Comparison of ENCODE assay signal across 10 cellular contexts in the genomic region with DNA sequence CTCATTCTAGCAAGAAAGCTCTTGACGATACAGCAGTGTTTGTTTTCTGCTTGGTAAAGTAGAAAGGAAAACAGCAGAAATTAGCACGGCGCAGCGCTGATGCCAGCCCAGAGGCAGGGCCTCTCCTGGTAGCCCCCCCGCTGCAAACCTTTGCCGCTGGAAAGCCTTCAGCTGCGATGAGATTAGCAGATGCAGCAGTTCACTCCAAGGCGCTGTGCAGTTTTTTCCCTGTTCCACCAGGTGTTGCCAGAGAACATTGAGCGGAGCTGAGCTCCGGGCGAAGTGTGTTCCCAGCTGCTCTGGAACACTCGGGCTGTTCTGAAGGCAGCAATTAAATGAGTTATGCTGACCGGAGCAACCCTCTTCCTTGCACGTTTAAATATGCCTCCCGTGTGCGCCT.
A peak's percentile ranks its signal among the peaks of the same experiment; 100 is the strongest.
DNase-seq lines count a peak whose midpoint lies in the region; ATAC-seq and TF ChIP-seq lines count a peak whose summit lies in the region.
"Had no signal": no experiment of that assay in that cellular context is flagged by ENCODE, and none has a peak within 500 bp of the region (broad histone marks: within the 10 kb centered on the region; RNA-seq: fewer than 3 reads in every experiment).

No MANE protein-coding gene starts in this region.

- H3K4me3 Mint-ChIP-seq in brain, result peak overlapping the region in 1 of 5 experiments; percentile 31

- TF ChIP-seq EP300 in gastroesophageal sphincter (IDR thresholded peaks at IDR 0.05), result no peak

- peaks cover 48% of the 10 kb centered on the region for H3K4me1 Mint-ChIP-seq in brain

- ATAC-seq in gastroesophageal sphincter, result no peak

- peaks cover 0 to 7% (median 6%) of the 10 kb centered on the region in 5 experiments for H3K9me3 Mint-ChIP-seq in brain

- peaks cover 4% of the 10 kb centered on the region for H3K27me3 Mint-ChIP-seq in brain

- WGBS in gastroesophageal sphincter (ENCODE audit: low coverage in 1 of 2), 2 donors, result 17 to 28% methylated on average over 1 to 8 of the region's 16 CpGs

- DNase-seq in AG08396 (ENCODE audit: low spot score), result peak; percentile 11
- DNase-seq in NCI-H187 (lab: John Stamatoyannopoulos, UW), result peak; percentile 16 to 67
- peak; percentile 47 for DNase-seq in middle frontal gyrus (ENCODE audit: extremely low spot score, low spot score)
- DNase-seq in Kasumi-1 (lab: John Stamatoyannopoulos, UW), result no peak
- no peak for DNase-seq in ascending aorta (ENCODE audit: low spot score in 2 of 2)
- DNase-seq in glomerular visceral epithelial cell (ENCODE audit: extremely low spot score), result no peak
- DNase-seq: activated naive CD4-positive, alpha-beta T cell treated with Interleukin-2 at 50 U/mL for 16 hours had no signal

- TF ChIP-seq POLR2A in gastroesophageal sphincter (IDR thresholded peaks at IDR 0.05), result no peak

- H3K9me3 ChIP-seq in gastroesophageal sphincter (no peaks in the 10 kb centered on the region), ascending aorta (no peaks in the 10 kb centered on the region)

- no peak overlapping the region for H3K27ac ChIP-seq in gastroesophageal sphincter
- H3K27ac ChIP-seq in ascending aorta, result no peak overlapping the region
- H3K27ac ChIP-seq: SK-N-MC had no signal

- H3K27me3 ChIP-seq in gastroesophageal sphincter (peaks cover 29% of the 10 kb centered on the region), ascending aorta (no peaks in the 10 kb centered on the region)

- H3K4me3 ChIP-seq in gastroesophageal sphincter (no peak overlapping the region), ascending aorta (no peak overlapping the region)
- H3K4me3 ChIP-seq: SK-N-MC had no signal

- H3K36me3 ChIP-seq in gastroesophageal sphincter, result no peaks in the 10 kb centered on the region
- H3K36me3 ChIP-seq in ascending aorta, result no peaks in the 10 kb centered on the region

- no peaks in the 10 kb centered on the region for H3K4me1 ChIP-seq in gastroesophageal sphincter
- no peaks in the 10 kb centered on the region for H3K4me1 ChIP-seq in ascending aorta

- intact Hi-C loops in ascending aorta (cut with DNase I), result no loop called here

- H3K27ac Mint-ChIP-seq in brain, result peak overlapping the region in 2 of 5 experiments; percentile 53 to 89

- peaks cover 4% of the 10 kb centered on the region for H3K36me3 Mint-ChIP-seq in brain

- TF ChIP-seq CTCF in brain (conservative IDR thresholded peaks at IDR 0.05) (peak; percentile 66 to 78), gastroesophageal sphincter (IDR thresholded peaks at IDR 0.05) (no peak), ascending aorta (IDR thresholded peaks at IDR 0.05) (no peak)

Comparison
In these comparisons a context has a peak if more than half of its experiments do, and no peak if none do; other contexts are left out.
1. DNase-seq: peak in AG08396 (single experiment), NCI-H187 (2 of 2) and middle frontal gyrus (single experiment); none in Kasumi-1 (0 of 2), ascending aorta (0 of 2) and glomerular visceral epithelial cell (single experiment).
2. CTCF ChIP-seq: peak in brain (2 of 2); none in gastroesophageal sphincter (0 of 4) and ascending aorta (0 of 3).